21 cellular contexts compared by ENCODE assay signal in genomic region chr10:43074409-43074808, GRCh38. TPM values are rescaled to one million over a fixed set of nuclear protein-coding genes. Genes with fewer than 3 reads are reported as not detected.
"Had no signal": no experiment of that assay in that cellular context is flagged by ENCODE, and none has a peak within 500 bp of the region (broad histone marks: within the 10 kb centered on the region; RNA-seq: fewer than 3 reads in every experiment).

No MANE protein-coding gene starts in this region.

- H3K9me3 Mint-ChIP-seq: immature natural killer cell; mesothelial cell of epicardium; naive thymus-derived CD4-positive, alpha-beta T cell; natural killer cell treated with Interleukin-12 subunit alpha and Interleukin-12 subunit beta and Interleukin-15 and Interleukin-18, amount 100 ng/mL, for 72 hours; stimulated activated effector memory CD8-positive, alpha-beta T cell treated with anti-CD3 and anti-CD28 coated beads, Interleukin-12 subunit alpha, Interleukin-12 subunit beta, amount 100 ng/mL, for 72 hours; stimulated activated naive CD8-positive, alpha-beta T cell treated with anti-CD3 and anti-CD28 coated beads, Interleukin-15, Interleukin-2, amounts not matched to agents 100 ng/mL and 50 ng/mL, for 24 hours had no signal

- H3K9me3 ChIP-seq: pancreas, prostate gland, right lobe of liver, suprapubic skin, thoracic aorta, tibial artery, upper lobe of right lung had no signal

- H3K27ac Mint-ChIP-seq: immature natural killer cell; mesothelial cell of epicardium; naive thymus-derived CD4-positive, alpha-beta T cell; natural killer cell treated with Interleukin-12 subunit alpha and Interleukin-12 subunit beta and Interleukin-15 and Interleukin-18, amount 100 ng/mL, for 72 hours; stimulated activated effector memory CD8-positive, alpha-beta T cell treated with anti-CD3 and anti-CD28 coated beads, Interleukin-12 subunit alpha, Interleukin-12 subunit beta, amount 100 ng/mL, for 72 hours; stimulated activated naive CD8-positive, alpha-beta T cell treated with anti-CD3 and anti-CD28 coated beads, Interleukin-15, Interleukin-2, amounts not matched to agents 100 ng/mL and 50 ng/mL, for 24 hours had no signal

- H3K4me3 Mint-ChIP-seq: immature natural killer cell; mesothelial cell of epicardium; natural killer cell treated with Interleukin-12 subunit alpha and Interleukin-12 subunit beta and Interleukin-15 and Interleukin-18, amount 100 ng/mL, for 72 hours; stimulated activated effector memory CD8-positive, alpha-beta T cell treated with anti-CD3 and anti-CD28 coated beads, Interleukin-12 subunit alpha, Interleukin-12 subunit beta, amount 100 ng/mL, for 72 hours; stimulated activated naive CD8-positive, alpha-beta T cell treated with anti-CD3 and anti-CD28 coated beads, Interleukin-15, Interleukin-2, amounts not matched to agents 100 ng/mL and 50 ng/mL, for 24 hours had no signal

- H3K36me3 ChIP-seq: pancreas, prostate gland, right lobe of liver, suprapubic skin, thoracic aorta, tibial artery, upper lobe of right lung had no signal

- ATAC-seq: naive thymus-derived CD4-positive, alpha-beta T cell; natural killer cell treated with Interleukin-12 subunit alpha and Interleukin-12 subunit beta and Interleukin-15 and Interleukin-18, amount 100 ng/mL, for 72 hours; pancreas; right lobe of liver; stimulated activated effector memory CD8-positive, alpha-beta T cell treated with anti-CD3 and anti-CD28 coated beads, Interleukin-12 subunit alpha, Interleukin-12 subunit beta, amount 100 ng/mL, for 72 hours; upper lobe of right lung had no signal

- H3K27ac ChIP-seq: pancreas, prostate gland, right lobe of liver, skin epidermis, suprapubic skin, thoracic aorta, tibial artery, upper lobe of right lung had no signal

- H3K36me3 Mint-ChIP-seq: immature natural killer cell; mesothelial cell of epicardium; naive thymus-derived CD4-positive, alpha-beta T cell; natural killer cell treated with Interleukin-12 subunit alpha and Interleukin-12 subunit beta and Interleukin-15 and Interleukin-18, amount 100 ng/mL, for 72 hours; stimulated activated effector memory CD8-positive, alpha-beta T cell treated with anti-CD3 and anti-CD28 coated beads, Interleukin-12 subunit alpha, Interleukin-12 subunit beta, amount 100 ng/mL, for 72 hours had no signal

- H3K4me1 ChIP-seq: pancreas, prostate gland had no signal

- H3K27me3 ChIP-seq: pancreas, right lobe of liver had no signal

- DNase-seq: head of caudate nucleus; hypothalamus; immature natural killer cell; mesendoderm; naive thymus-derived CD4-positive, alpha-beta T cell; stimulated activated CD4-positive, alpha-beta T cell treated with anti-CD3 and anti-CD28 coated beads, Interleukin-4, amount 100 ng/mL, for 24 hours; stimulated activated naive CD4-positive, alpha-beta T cell; tibial artery; trophoblast cell; upper lobe of right lung had no signal

- H3K4me3 ChIP-seq: lung, pancreas, prostate gland, right lobe of liver, skin epidermis, suprapubic skin, thoracic aorta, tibial artery, upper lobe of right lung had no signal

RNA-seq across cellular contexts. Expression of gene RET, which starts 2.5 kb away (rescaled TPM):
- total RNA-seq: natural killer cell treated with Interleukin-12 subunit alpha and Interleukin-12 subunit beta and Interleukin-15 and Interleukin-18, amount 100 ng/mL, for 72 hours had no signal
- polyA plus RNA-seq: naive thymus-derived CD4-positive, alpha-beta T cell had no signal
